2 cellular contexts compared by ENCODE assay signal in the genomic region with DNA sequence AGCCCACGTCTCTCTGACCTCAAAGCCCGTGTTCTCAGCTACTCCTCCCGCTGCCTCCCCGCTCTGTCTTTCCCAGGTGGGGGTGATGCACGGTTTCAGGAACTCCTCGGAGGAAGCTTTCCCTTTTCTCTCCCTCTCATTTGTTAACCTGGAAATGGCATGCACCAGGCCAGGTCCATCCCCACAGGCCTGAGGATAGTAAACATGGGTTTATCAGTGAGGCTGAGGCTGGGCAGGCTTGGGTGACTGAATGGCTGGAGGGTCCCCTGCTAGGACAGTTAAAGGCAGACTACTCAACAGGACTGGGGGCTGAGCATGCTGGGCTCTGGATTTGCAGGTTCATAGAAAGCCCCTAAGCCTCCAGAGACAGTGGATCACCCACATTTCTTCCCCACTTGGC.
TF ChIP-seq lines count a peak whose summit lies in the region.

No MANE protein-coding gene starts in this region.

TF ChIP-seq in GM23338, 12 proteins besides CTCF, POLR2A, EP300 and RAD21 (continued from another document):
- TF ChIP-seq, protein P1, sequence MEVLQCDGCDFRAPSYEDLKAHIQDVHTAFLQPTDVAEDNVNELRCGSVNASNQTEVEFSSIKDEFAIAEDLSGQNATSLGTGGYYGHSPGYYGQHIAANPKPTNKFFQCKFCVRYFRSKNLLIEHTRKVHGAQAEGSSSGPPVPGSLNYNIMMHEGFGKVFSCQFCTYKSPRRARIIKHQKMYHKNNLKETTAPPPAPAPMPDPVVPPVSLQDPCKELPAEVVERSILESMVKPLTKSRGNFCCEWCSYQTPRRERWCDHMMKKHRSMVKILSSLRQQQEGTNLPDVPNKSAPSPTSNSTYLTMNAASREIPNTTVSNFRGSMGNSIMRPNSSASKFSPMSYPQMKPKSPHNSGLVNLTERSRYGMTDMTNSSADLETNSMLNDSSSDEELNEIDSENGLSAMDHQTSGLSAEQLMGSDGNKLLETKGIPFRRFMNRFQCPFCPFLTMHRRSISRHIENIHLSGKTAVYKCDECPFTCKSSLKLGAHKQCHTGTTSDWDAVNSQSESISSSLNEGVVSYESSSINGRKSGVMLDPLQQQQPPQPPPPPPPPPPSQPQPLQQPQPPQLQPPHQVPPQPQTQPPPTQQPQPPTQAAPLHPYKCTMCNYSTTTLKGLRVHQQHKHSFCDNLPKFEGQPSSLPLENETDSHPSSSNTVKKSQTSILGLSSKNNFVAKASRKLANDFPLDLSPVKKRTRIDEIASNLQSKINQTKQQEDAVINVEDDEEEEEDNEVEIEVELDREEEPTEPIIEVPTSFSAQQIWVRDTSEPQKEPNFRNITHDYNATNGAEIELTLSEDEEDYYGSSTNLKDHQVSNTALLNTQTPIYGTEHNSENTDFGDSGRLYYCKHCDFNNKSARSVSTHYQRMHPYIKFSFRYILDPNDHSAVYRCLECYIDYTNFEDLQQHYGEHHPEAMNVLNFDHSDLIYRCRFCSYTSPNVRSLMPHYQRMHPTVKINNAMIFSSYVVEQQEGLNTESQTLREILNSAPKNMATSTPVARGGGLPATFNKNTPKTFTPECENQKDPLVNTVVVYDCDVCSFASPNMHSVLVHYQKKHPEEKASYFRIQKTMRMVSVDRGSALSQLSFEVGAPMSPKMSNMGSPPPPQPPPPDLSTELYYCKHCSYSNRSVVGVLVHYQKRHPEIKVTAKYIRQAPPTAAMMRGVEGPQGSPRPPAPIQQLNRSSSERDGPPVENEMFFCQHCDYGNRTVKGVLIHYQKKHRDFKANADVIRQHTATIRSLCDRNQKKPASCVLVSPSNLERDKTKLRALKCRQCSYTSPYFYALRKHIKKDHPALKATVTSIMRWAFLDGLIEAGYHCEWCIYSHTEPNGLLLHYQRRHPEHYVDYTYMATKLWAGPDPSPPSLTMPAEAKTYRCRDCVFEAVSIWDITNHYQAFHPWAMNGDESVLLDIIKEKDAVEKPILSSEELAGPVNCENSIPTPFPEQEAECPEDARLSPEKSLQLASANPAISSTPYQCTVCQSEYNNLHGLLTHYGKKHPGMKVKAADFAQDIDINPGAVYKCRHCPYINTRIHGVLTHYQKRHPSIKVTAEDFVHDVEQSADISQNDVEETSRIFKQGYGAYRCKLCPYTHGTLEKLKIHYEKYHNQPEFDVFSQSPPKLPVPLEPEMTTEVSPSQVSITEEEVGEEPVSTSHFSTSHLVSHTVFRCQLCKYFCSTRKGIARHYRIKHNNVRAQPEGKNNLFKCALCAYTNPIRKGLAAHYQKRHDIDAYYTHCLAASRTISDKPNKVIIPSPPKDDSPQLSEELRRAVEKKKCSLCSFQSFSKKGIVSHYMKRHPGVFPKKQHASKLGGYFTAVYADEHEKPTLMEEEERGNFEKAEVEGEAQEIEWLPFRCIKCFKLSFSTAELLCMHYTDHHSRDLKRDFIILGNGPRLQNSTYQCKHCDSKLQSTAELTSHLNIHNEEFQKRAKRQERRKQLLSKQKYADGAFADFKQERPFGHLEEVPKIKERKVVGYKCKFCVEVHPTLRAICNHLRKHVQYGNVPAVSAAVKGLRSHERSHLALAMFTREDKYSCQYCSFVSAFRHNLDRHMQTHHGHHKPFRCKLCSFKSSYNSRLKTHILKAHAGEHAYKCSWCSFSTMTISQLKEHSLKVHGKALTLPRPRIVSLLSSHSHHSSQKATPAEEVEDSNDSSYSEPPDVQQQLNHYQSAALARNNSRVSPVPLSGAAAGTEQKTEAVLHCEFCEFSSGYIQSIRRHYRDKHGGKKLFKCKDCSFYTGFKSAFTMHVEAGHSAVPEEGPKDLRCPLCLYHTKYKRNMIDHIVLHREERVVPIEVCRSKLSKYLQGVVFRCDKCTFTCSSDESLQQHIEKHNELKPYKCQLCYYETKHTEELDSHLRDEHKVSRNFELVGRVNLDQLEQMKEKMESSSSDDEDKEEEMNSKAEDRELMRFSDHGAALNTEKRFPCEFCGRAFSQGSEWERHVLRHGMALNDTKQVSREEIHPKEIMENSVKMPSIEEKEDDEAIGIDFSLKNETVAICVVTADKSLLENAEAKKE (CRISPR knock-in tag; IDR thresholded peaks at IDR 0.05): no peak
- TF ChIP-seq, protein P2, sequence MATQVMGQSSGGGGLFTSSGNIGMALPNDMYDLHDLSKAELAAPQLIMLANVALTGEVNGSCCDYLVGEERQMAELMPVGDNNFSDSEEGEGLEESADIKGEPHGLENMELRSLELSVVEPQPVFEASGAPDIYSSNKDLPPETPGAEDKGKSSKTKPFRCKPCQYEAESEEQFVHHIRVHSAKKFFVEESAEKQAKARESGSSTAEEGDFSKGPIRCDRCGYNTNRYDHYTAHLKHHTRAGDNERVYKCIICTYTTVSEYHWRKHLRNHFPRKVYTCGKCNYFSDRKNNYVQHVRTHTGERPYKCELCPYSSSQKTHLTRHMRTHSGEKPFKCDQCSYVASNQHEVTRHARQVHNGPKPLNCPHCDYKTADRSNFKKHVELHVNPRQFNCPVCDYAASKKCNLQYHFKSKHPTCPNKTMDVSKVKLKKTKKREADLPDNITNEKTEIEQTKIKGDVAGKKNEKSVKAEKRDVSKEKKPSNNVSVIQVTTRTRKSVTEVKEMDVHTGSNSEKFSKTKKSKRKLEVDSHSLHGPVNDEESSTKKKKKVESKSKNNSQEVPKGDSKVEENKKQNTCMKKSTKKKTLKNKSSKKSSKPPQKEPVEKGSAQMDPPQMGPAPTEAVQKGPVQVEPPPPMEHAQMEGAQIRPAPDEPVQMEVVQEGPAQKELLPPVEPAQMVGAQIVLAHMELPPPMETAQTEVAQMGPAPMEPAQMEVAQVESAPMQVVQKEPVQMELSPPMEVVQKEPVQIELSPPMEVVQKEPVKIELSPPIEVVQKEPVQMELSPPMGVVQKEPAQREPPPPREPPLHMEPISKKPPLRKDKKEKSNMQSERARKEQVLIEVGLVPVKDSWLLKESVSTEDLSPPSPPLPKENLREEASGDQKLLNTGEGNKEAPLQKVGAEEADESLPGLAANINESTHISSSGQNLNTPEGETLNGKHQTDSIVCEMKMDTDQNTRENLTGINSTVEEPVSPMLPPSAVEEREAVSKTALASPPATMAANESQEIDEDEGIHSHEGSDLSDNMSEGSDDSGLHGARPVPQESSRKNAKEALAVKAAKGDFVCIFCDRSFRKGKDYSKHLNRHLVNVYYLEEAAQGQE (IDR thresholded peaks at IDR 0.05; ENCODE audit: unreplicated experiment): no peak
TF ChIP-seq in GM23338: peak in this region for 0.

TF ChIP-seq in WTC11, 78 proteins besides CTCF, POLR2A, EP300 and RAD21 (continued from another document and continues in another):
- TF ChIP-seq ATF6 (CRISPR knock-in tag; IDR thresholded peaks at IDR 0.05): no peak
- TF ChIP-seq, protein P3, sequence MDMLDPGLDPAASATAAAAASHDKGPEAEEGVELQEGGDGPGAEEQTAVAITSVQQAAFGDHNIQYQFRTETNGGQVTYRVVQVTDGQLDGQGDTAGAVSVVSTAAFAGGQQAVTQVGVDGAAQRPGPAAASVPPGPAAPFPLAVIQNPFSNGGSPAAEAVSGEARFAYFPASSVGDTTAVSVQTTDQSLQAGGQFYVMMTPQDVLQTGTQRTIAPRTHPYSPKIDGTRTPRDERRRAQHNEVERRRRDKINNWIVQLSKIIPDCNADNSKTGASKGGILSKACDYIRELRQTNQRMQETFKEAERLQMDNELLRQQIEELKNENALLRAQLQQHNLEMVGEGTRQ (CRISPR knock-in tag; IDR thresholded peaks at IDR 0.05): no peak
- TF ChIP-seq CBFB (CRISPR knock-in tag; IDR thresholded peaks at IDR 0.05; ENCODE audit: low read depth): no peak
- TF ChIP-seq SMAD3 (CRISPR knock-in tag; IDR thresholded peaks at IDR 0.05; ENCODE audit: borderline replicate concordance): no peak
- no peak for TF ChIP-seq SOX15 (CRISPR knock-in tag; IDR thresholded peaks at IDR 0.05)
- TF ChIP-seq, protein P4, sequence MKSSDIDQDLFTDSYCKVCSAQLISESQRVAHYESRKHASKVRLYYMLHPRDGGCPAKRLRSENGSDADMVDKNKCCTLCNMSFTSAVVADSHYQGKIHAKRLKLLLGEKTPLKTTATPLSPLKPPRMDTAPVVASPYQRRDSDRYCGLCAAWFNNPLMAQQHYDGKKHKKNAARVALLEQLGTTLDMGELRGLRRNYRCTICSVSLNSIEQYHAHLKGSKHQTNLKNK (CRISPR knock-in tag; IDR thresholded peaks at IDR 0.05): no peak
- TF ChIP-seq SP1 (CRISPR knock-in tag; conservative IDR thresholded peaks at IDR 0.05): no peak
- no peak for TF ChIP-seq GTF2I (CRISPR knock-in tag; conservative IDR thresholded peaks at IDR 0.05)
- TF ChIP-seq, protein P5, sequence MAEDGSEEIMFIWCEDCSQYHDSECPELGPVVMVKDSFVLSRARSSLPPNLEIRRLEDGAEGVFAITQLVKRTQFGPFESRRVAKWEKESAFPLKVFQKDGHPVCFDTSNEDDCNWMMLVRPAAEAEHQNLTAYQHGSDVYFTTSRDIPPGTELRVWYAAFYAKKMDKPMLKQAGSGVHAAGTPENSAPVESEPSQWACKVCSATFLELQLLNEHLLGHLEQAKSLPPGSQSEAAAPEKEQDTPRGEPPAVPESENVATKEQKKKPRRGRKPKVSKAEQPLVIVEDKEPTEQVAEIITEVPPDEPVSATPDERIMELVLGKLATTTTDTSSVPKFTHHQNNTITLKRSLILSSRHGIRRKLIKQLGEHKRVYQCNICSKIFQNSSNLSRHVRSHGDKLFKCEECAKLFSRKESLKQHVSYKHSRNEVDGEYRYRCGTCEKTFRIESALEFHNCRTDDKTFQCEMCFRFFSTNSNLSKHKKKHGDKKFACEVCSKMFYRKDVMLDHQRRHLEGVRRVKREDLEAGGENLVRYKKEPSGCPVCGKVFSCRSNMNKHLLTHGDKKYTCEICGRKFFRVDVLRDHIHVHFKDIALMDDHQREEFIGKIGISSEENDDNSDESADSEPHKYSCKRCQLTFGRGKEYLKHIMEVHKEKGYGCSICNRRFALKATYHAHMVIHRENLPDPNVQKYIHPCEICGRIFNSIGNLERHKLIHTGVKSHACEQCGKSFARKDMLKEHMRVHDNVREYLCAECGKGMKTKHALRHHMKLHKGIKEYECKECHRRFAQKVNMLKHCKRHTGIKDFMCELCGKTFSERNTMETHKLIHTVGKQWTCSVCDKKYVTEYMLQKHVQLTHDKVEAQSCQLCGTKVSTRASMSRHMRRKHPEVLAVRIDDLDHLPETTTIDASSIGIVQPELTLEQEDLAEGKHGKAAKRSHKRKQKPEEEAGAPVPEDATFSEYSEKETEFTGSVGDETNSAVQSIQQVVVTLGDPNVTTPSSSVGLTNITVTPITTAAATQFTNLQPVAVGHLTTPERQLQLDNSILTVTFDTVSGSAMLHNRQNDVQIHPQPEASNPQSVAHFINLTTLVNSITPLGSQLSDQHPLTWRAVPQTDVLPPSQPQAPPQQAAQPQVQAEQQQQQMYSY (CRISPR knock-in tag; IDR thresholded peaks at IDR 0.05): no peak
- TF ChIP-seq E2F4 (CRISPR knock-in tag; IDR thresholded peaks at IDR 0.05; ENCODE audit: borderline replicate concordance, low read depth): no peak
- TF ChIP-seq, protein P6, sequence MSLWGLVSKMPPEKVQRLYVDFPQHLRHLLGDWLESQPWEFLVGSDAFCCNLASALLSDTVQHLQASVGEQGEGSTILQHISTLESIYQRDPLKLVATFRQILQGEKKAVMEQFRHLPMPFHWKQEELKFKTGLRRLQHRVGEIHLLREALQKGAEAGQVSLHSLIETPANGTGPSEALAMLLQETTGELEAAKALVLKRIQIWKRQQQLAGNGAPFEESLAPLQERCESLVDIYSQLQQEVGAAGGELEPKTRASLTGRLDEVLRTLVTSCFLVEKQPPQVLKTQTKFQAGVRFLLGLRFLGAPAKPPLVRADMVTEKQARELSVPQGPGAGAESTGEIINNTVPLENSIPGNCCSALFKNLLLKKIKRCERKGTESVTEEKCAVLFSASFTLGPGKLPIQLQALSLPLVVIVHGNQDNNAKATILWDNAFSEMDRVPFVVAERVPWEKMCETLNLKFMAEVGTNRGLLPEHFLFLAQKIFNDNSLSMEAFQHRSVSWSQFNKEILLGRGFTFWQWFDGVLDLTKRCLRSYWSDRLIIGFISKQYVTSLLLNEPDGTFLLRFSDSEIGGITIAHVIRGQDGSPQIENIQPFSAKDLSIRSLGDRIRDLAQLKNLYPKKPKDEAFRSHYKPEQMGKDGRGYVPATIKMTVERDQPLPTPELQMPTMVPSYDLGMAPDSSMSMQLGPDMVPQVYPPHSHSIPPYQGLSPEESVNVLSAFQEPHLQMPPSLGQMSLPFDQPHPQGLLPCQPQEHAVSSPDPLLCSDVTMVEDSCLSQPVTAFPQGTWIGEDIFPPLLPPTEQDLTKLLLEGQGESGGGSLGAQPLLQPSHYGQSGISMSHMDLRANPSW (CRISPR knock-in tag; conservative IDR thresholded peaks at IDR 0.05; ENCODE audit: low read depth): no peak
- TF ChIP-seq, protein P7, sequence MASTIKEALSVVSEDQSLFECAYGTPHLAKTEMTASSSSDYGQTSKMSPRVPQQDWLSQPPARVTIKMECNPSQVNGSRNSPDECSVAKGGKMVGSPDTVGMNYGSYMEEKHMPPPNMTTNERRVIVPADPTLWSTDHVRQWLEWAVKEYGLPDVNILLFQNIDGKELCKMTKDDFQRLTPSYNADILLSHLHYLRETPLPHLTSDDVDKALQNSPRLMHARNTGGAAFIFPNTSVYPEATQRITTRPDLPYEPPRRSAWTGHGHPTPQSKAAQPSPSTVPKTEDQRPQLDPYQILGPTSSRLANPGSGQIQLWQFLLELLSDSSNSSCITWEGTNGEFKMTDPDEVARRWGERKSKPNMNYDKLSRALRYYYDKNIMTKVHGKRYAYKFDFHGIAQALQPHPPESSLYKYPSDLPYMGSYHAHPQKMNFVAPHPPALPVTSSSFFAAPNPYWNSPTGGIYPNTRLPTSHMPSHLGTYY (CRISPR knock-in tag; IDR thresholded peaks at IDR 0.05): no peak
